ENCODE assay signal across 14 cellular contexts in the genomic region with DNA sequence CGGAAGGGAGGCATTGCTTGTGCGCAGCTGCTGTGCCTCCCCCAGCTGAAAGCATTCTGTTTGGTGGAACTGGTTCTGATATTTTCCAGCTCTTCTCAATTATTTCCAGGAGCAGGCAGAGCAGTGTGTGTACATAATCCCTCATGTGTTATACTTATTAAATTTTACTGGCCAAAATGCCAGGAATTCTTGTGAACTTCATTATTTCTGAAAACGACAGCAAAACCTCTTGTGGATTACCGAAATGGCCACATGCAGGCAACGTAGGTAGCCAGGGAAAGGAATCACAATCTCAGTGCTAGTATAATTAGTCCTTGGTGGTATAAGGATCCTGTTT.
A peak's percentile ranks its signal among the peaks of the same experiment; 100 is the strongest.
DNase-seq lines count a peak whose midpoint lies in the region; ATAC-seq, FAIRE-seq and TF ChIP-seq lines count a peak whose summit lies in the region.
"Had no signal": no experiment of that assay in that cellular context is flagged by ENCODE, and none has a peak within 500 bp of the region (broad histone marks: within the 10 kb centered on the region; RNA-seq: fewer than 3 reads in every experiment).

No MANE protein-coding gene starts in this region.

- peak; percentile 39; the same call in 2 of the 3 replicates for ATAC-seq in DND-41 (ENCODE audit: insufficient read depth, low read depth)
- no peak for ATAC-seq in foreskin keratinocyte
- ATAC-seq: esophagus mucosa, Right ventricle myocardium inferior had no signal

- H3K4me1 ChIP-seq in DND-41 (ENCODE audit: insufficient read depth, low read length) (peaks cover 39% of the 10 kb centered on the region), OCI-LY1 (ENCODE audit: insufficient read depth, low read length, severe bottlenecking) (peaks cover 35% of the 10 kb centered on the region), H1 (replicated peaks in 1 of 4; ENCODE audit: control insufficient read depth in 3 of 4, insufficient read depth in 4 of 4, low read length in 3 of 4) (peaks cover 8 to 14% (median 12%) of the 10 kb centered on the region in 4 experiments), foreskin keratinocyte (no peaks in the 10 kb centered on the region)

- FAIRE-seq in H1 (lab: Jason Lieb, UNC), result no peak

- TF ChIP-seq EP300 in H1 (IDR thresholded peaks at IDR 0.05; ENCODE audit: borderline replicate concordance in 1 of 2, low read depth in 2 of 2, low read length in 2 of 2), result no peak

- peak overlapping the region; percentile 52 for H3K9ac ChIP-seq in DND-41 (ENCODE audit: low read depth, low read length)
- H3K9ac ChIP-seq in OCI-LY1 (ENCODE audit: low read length), result no peak overlapping the region; the same call in 1 of the 2 replicates
- H3K9ac ChIP-seq in H1 (replicated peaks in 1 of 4; ENCODE audit: extremely low read depth in 1 of 4, low read depth in 3 of 4, low read length in 3 of 4), result no peak overlapping the region

- H4K20me1 ChIP-seq in DND-41 (ENCODE audit: insufficient read depth, low read length), result no peaks in the 10 kb centered on the region
- H4K20me1 ChIP-seq in OCI-LY1 (ENCODE audit: insufficient read depth, low read length), result no peaks in the 10 kb centered on the region
- H4K20me1 ChIP-seq in H1 (replicated peaks in 1 of 2; ENCODE audit: control insufficient read depth in 1 of 2, insufficient read depth in 2 of 2, low read length in 2 of 2), result no peaks in the 10 kb centered on the region

- no peak overlapping the region for H4K5ac ChIP-seq in H1 (ENCODE audit: insufficient read length, low read depth, low read length)

- TF ChIP-seq RAD21 in H1 (IDR thresholded peaks at IDR 0.05 in 1 of 2, conservative IDR thresholded peaks at IDR 0.05 in 1 of 2; ENCODE audit: low read depth in 2 of 2, low read length in 2 of 2), result no peak

- DNase-seq in DND-41, result no peak
- DNase-seq in H1 (ENCODE audit: low read depth in 1 of 2, low spot score in 2 of 2), result no peak
- no peak for DNase-seq in progenitor cell of endocrine pancreas (ENCODE audit: low spot score, unreplicated experiment)
- DNase-seq in cerebellar cortex (ENCODE audit: low spot score), result no peak
- no peak for DNase-seq in NCI-H187 (lab: John Stamatoyannopoulos, UW)
- DNase-seq in germinal center (ENCODE audit: low spot score), result no peak
- no peak for DNase-seq in foreskin keratinocyte
- DNase-seq: CD4-positive, alpha-beta memory T cell; NCI-H1417; NCI-H526 treated with DMSO at 0.1 percent for 48 hours; right cardiac atrium had no signal

- H3K27me3 ChIP-seq in DND-41 (ENCODE audit: insufficient read depth, low read length, poor library complexity), result no peaks in the 10 kb centered on the region
- no peaks in the 10 kb centered on the region for H3K27me3 ChIP-seq in OCI-LY1 (ENCODE audit: insufficient read depth, low read length)
- no peaks in the 10 kb centered on the region for H3K27me3 ChIP-seq in H1 (replicated peaks in 1 of 4; ENCODE audit: control insufficient read depth in 3 of 4, extremely low read depth in 1 of 4, insufficient read depth in 3 of 4, low read length in 3 of 4)
- no peaks in the 10 kb centered on the region for H3K27me3 ChIP-seq in foreskin keratinocyte

- no peaks in the 10 kb centered on the region for H3K27me3 Mint-ChIP-seq in progenitor cell of endocrine pancreas
- H3K27me3 Mint-ChIP-seq: CD4-positive, alpha-beta memory T cell had no signal

- H4K8ac ChIP-seq in H1 (ENCODE audit: extremely low read depth, insufficient read depth, low read length), result no peak overlapping the region

- H3K23me2 ChIP-seq in H1 (ENCODE audit: low read depth, low read length), result no peaks in the 10 kb centered on the region

- no peaks in the 10 kb centered on the region for H3F3A ChIP-seq in OCI-LY1 (ENCODE audit: insufficient read depth, low read length)

- no peak overlapping the region for H3K4ac ChIP-seq in H1 (replicated peaks; ENCODE audit: insufficient read length, low read depth, low read length)

- no peaks in the 10 kb centered on the region for H3K4me1 Mint-ChIP-seq in progenitor cell of endocrine pancreas (ENCODE audit: low read depth)

- POLR2A ChIA-PET in H1 (lab: Charles Lee; ENCODE audit: partially characterized antibody), result no interaction called here

- H2BK5ac ChIP-seq in H1 (ENCODE audit: low read depth, low read length), result no peak overlapping the region

- H3K9me3 ChIP-seq in DND-41 (ENCODE audit: insufficient read depth, low read length, severe bottlenecking) (no peaks in the 10 kb centered on the region), OCI-LY1 (ENCODE audit: low read length) (no peaks in the 10 kb centered on the region), H1 (ENCODE audit: insufficient read depth in 2 of 2, low read depth in 1 of 2, low read length in 1 of 2) (no peaks in the 10 kb centered on the region)

- peak overlapping the region; percentile 26 for H2BK120ac ChIP-seq in H1 (replicated peaks; ENCODE audit: low read depth, low read length)

- no peak overlapping the region for H2AK5ac ChIP-seq in H1 (ENCODE audit: low read depth, low read length)

- no peak overlapping the region for H3K56ac ChIP-seq in H1 (replicated peaks; ENCODE audit: insufficient read length, low read depth, low read length)

- H3K79me2 ChIP-seq in DND-41 (ENCODE audit: insufficient read depth, low read length) (peaks cover 13% of the 10 kb centered on the region), OCI-LY1 (ENCODE audit: insufficient read depth, low read length) (no peaks in the 10 kb centered on the region), H1 (ENCODE audit: control insufficient read depth in 1 of 2, insufficient read depth in 2 of 2, low read length in 2 of 2) (no peaks in the 10 kb centered on the region)

- H3K36me3 ChIP-seq in DND-41 (ENCODE audit: insufficient read depth, low read length) (peaks cover 20% of the 10 kb centered on the region), OCI-LY1 (ENCODE audit: insufficient read depth, low read length) (peaks cover 81% of the 10 kb centered on the region), H1 (ENCODE audit: control insufficient read depth in 2 of 4, insufficient read depth in 4 of 4, low read length in 3 of 4) (no peaks in the 10 kb centered on the region; a peak in 1 of 8 replicates)

- peak overlapping the region; percentile 25 for H4K91ac ChIP-seq in H1 (replicated peaks; ENCODE audit: insufficient read length, low read length)

- H3K36me3 Mint-ChIP-seq in progenitor cell of endocrine pancreas (ENCODE audit: insufficient read depth), result peaks cover 3% of the 10 kb centered on the region

- H3K23ac ChIP-seq in H1 (ENCODE audit: insufficient read length), result no peak overlapping the region

- no peak overlapping the region; the same call in 1 of the 2 replicates for H3K18ac ChIP-seq in H1 (ENCODE audit: extremely low read depth, low read length)

- no peak overlapping the region for H2BK20ac ChIP-seq in H1 (ENCODE audit: low read length)

- TF ChIP-seq CTCF in DND-41 (IDR thresholded peaks at IDR 0.05; ENCODE audit: borderline replicate concordance, extremely low read depth, low read length, poor library complexity, severe bottlenecking) (no peak), OCI-LY1 (IDR thresholded peaks at IDR 0.05; ENCODE audit: low read length) (no peak), H1 (IDR thresholded peaks at IDR 0.05; ENCODE audit: control extremely low read depth in 1 of 3, insufficient read depth in 1 of 3, low read depth in 1 of 3, low read length in 3 of 3) (no peak), progenitor cell of endocrine pancreas (IDR thresholded peaks at IDR 0.05; ENCODE audit: unreplicated experiment) (no peak), foreskin keratinocyte (conservative IDR thresholded peaks at IDR 0.05) (no peak)

- H3K27ac ChIP-seq in DND-41 (ENCODE audit: low read length) (peak overlapping the region; percentile 90), OCI-LY1 (ENCODE audit: low read depth, low read length, poor library complexity, severe bottlenecking) (peak overlapping the region; percentile 73), H1 (ENCODE audit: low read depth, low read length) (no peak overlapping the region), foreskin keratinocyte (no peak overlapping the region)

- no peak overlapping the region for H3K4me3 Mint-ChIP-seq in progenitor cell of endocrine pancreas (ENCODE audit: low read depth)

- H2AFZ ChIP-seq in DND-41 (ENCODE audit: low read depth, low read length) (peak overlapping the region; percentile 58), OCI-LY1 (ENCODE audit: low read length) (no peak overlapping the region), H1 (ENCODE audit: low read length) (no peak overlapping the region)

- 63% methylated on average over 5 of the region's 5 CpGs; no CpG with 5 or more reads in 1 of the 2 experiments for WGBS in H1 (ENCODE audit: extremely low coverage in 1 of 2, insufficient coverage in 1 of 2, insufficient read length in 1 of 2, insufficient replicate concordance in 2 of 2, low coverage in 1 of 2, low lambda C conversion rate in 2 of 2, missing lambda C conversion rate in 1 of 2), 2 experiments

- no peaks in the 10 kb centered on the region; the same call in 1 of the 2 replicates for H3K79me1 ChIP-seq in H1 (ENCODE audit: low read depth, low read length)

- H2BK12ac ChIP-seq in H1 (ENCODE audit: low read depth, low read length), result no peak overlapping the region

- H3K27ac Mint-ChIP-seq in progenitor cell of endocrine pancreas, result peak overlapping the region; percentile 82

- H3K4me3 ChIP-seq in DND-41 (ENCODE audit: low read depth in 1 of 2, low read length in 2 of 2), result peak overlapping the region in 1 of 2 experiments; percentile 38; a peak in 2 of 4 replicates
- no peak overlapping the region for H3K4me3 ChIP-seq in OCI-LY1 (ENCODE audit: low read depth, low read length, poor library complexity, severe bottlenecking)
- H3K4me3 ChIP-seq in H1 (ENCODE audit: extremely low read depth in 1 of 4, insufficient read depth in 2 of 4, low read depth in 3 of 4, low read length in 4 of 4), result no peak overlapping the region; a peak in 1 of 8 replicates

- TF ChIP-seq POLR2A in H1 (IDR thresholded peaks at IDR 0.05; ENCODE audit: control extremely low read depth in 1 of 2, low read depth in 2 of 2, low read length in 2 of 2), result no peak

- H3K14ac ChIP-seq in H1 (ENCODE audit: insufficient read length), result no peak overlapping the region

- no peaks in the 10 kb centered on the region for H3K9me2 ChIP-seq in OCI-LY1 (ENCODE audit: low read depth, low read length)

- H3K4me2 ChIP-seq in DND-41 (ENCODE audit: insufficient read depth, low read length), result peak overlapping the region; percentile 59
- H3K4me2 ChIP-seq in OCI-LY1 (ENCODE audit: low read length), result no peak overlapping the region
- H3K4me2 ChIP-seq in H1 (ENCODE audit: insufficient read depth in 1 of 2, low read depth in 2 of 2, low read length in 2 of 2), result peak overlapping the region; percentile 49 to 58; a peak in 3 of 4 replicates

- H3K9me3 Mint-ChIP-seq in progenitor cell of endocrine pancreas (ENCODE audit: low read depth), result no peaks in the 10 kb centered on the region
- H3K9me3 Mint-ChIP-seq: CD4-positive, alpha-beta memory T cell had no signal

- H2BK15ac ChIP-seq in H1 (ENCODE audit: low read length), result no peak overlapping the region

- CTCF ChIA-PET in H1 (lab: Charles Lee; ENCODE audit: partially characterized antibody), result interaction anchor here (0.6 to 1.4 kb wide), 5 partner anchors 11 to 234 kb away, joined by 3 read pairs; no protein-coding TSS in a partner anchor

TF ChIP-seq in H1, 55 proteins besides CTCF, POLR2A, EP300 and RAD21 (continues in another document):
- TF ChIP-seq CREB1 (IDR thresholded peaks at IDR 0.05) (no peak), JUND (IDR thresholded peaks at IDR 0.05; ENCODE audit: low read length) (no peak), BCL11A (IDR thresholded peaks at IDR 0.05; ENCODE audit: low read depth in 2 of 2, low read length in 2 of 2) (no peak), PHF8 (conservative IDR thresholded peaks at IDR 0.05; ENCODE audit: low read depth, low read length) (no peak)

Comparison
In these comparisons a context has a peak if more than half of its experiments do, and no peak if none do; other contexts are left out.
1. H3K27ac ChIP-seq: peak in DND-41 (single experiment) and OCI-LY1 (single experiment); none in H1 (single experiment) and foreskin keratinocyte (single experiment).